Comparison of ENCODE assay signal across 8 cellular contexts in the genomic region with DNA sequence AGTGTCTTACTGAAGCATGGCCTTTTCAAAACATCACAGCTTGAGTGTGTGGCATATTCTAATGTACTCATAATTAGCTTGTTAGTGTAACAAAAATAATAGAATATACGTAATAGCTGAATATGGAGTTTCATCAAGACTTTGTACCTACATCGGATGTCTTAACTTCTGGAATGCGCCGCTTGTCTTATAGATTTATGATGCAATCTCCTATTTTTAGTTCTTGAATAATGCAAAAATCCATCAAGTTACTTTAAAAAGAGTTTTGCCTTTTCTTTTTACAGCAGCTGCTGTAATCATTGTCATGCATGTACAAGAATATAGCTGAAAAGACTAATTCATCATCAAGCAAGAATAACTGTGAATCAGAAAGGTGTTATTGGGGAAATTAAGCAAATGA.
"Had no signal": no experiment of that assay in that cellular context is flagged by ENCODE, and none has a peak within 500 bp of the region (broad histone marks: within the 10 kb centered on the region; RNA-seq: fewer than 3 reads in every experiment).

No MANE protein-coding gene starts in this region.

- ATAC-seq: GM12878 had no signal

- FAIRE-seq: G401.6, GM12878, GM12891, GM12892, GM18507, GM19239 had no signal

- DNase-seq: GDM1, GF-D8 had no signal

- H3K4me3 ChIP-seq: GM12878 had no signal
